In the genomic region with DNA sequence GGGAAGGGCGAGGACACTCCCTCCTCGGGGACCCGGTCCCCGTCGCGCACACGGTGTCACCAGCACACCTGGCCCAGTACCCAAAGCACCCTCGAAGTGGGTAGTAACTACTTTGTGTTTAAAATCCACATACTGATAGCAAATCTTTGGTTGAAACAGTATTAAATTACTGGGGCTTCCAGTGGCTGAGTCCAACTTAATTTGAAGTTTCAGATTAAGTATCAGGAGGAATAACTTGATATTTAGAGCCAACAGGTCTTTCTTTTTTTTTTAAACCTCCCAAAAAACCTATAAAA, we compare ENCODE assay signal across 8 cellular contexts. TPM values are rescaled to one million over a fixed set of nuclear protein-coding genes. Genes with fewer than 3 reads are reported as not detected.
DNase-seq lines count a peak whose midpoint lies in the region; ATAC-seq and TF ChIP-seq lines count a peak whose summit lies in the region.

No MANE protein-coding gene starts in this region.

- CTCF ChIA-PET in activated CD4-positive, alpha-beta T cell treated with anti-CD3 and anti-CD28 coated beads for 36 hours (lab: Charles Lee) = interaction anchor here (0.7 kb wide), 1 partner anchor 546 kb away, joined by 3 read pairs; no protein-coding TSS in a partner anchor

- no peak for TF ChIP-seq POLR2A in sigmoid colon (IDR thresholded peaks at IDR 0.05)

- peaks cover 14% of the 10 kb centered on the region for H3K79me2 ChIP-seq in OCI-LY3 (ENCODE audit: low read length)

- POLR2A ChIA-PET in activated CD4-positive, alpha-beta T cell treated with anti-CD3 and anti-CD28 coated beads for 36 hours (lab: Charles Lee) = no interaction called here

- intact Hi-C loops in activated CD4-positive, alpha-beta T cell treated with anti-CD3 and anti-CD28 coated beads for 36 hours (cut with DNase I, micrococcal nuclease) = loop anchor here (1.0 to 10.0 kb wide), 11 partner anchors 132 to 1318 kb away; a partner anchor contains a TSS
- intact Hi-C loops in sigmoid colon (cut with DNase I) = loop anchor here (2.0 to 5.0 kb wide), 3 partner anchors 195 to 550 kb away; no protein-coding TSS in a partner anchor

- H3K36me3 Mint-ChIP-seq in activated CD4-positive, alpha-beta T cell treated with anti-CD3 and anti-CD28 coated beads for 36 hours (ENCODE audit: low read depth) = peaks cover 7% of the 10 kb centered on the region

- no peaks in the 10 kb centered on the region for H3K9me3 ChIP-seq in OCI-LY3 (ENCODE audit: insufficient read depth, low read length)
- H3K9me3 ChIP-seq in esophagus (ENCODE audit: control insufficient read depth in 2 of 2, insufficient read depth in 1 of 2, low read depth in 1 of 2, low read length in 1 of 2) = no peaks in the 10 kb centered on the region
- no peaks in the 10 kb centered on the region for H3K9me3 ChIP-seq in sigmoid colon

- peaks cover 22% of the 10 kb centered on the region for H3K4me1 Mint-ChIP-seq in activated CD4-positive, alpha-beta T cell treated with anti-CD3 and anti-CD28 coated beads for 36 hours

- H3K27ac ChIP-seq in OCI-LY3 (ENCODE audit: low read length) (peak overlapping the region; percentile 58), esophagus (ENCODE audit: low read depth in 2 of 2, low read length in 1 of 2) (peak overlapping the region; percentile 98 to 99), sigmoid colon (peak overlapping the region; percentile 95 to 99 (median 98))

- H3K4me3 ChIP-seq in OCI-LY3 (ENCODE audit: low read length) = peak overlapping the region; percentile 91
- H3K4me3 ChIP-seq in esophagus (ENCODE audit: low read depth in 1 of 2, low read length in 2 of 2) = peak overlapping the region; percentile 56 to 96
- H3K4me3 ChIP-seq in sigmoid colon = peak overlapping the region; percentile 69 to 87 (median 70)

- H4K20me1 ChIP-seq in OCI-LY3 (ENCODE audit: insufficient read depth, low read length) = no peaks in the 10 kb centered on the region

- H3K27ac Mint-ChIP-seq in activated CD4-positive, alpha-beta T cell treated with anti-CD3 and anti-CD28 coated beads for 36 hours = peak overlapping the region; percentile 87

- no peak for TF ChIP-seq EP300 in sigmoid colon (IDR thresholded peaks at IDR 0.05)

- H3K27me3 ChIP-seq in OCI-LY3 (ENCODE audit: low read depth, low read length) (no peaks in the 10 kb centered on the region), esophagus (ENCODE audit: control insufficient read depth in 1 of 2, insufficient read depth in 2 of 2, low read length in 2 of 2) (no peaks in the 10 kb centered on the region), sigmoid colon (no peaks in the 10 kb centered on the region)

- peak overlapping the region; percentile 96 for H3K4me3 Mint-ChIP-seq in activated CD4-positive, alpha-beta T cell treated with anti-CD3 and anti-CD28 coated beads for 36 hours

- H3K9me3 Mint-ChIP-seq in activated CD4-positive, alpha-beta T cell treated with anti-CD3 and anti-CD28 coated beads for 36 hours (ENCODE audit: low read depth) = no peaks in the 10 kb centered on the region

- peaks cover 6% of the 10 kb centered on the region; the same call in 1 of the 2 replicates for H3K4me1 ChIP-seq in OCI-LY3 (ENCODE audit: low read length)
- no peaks in the 10 kb centered on the region for H3K4me1 ChIP-seq in esophagus (ENCODE audit: control insufficient read depth in 2 of 2, insufficient read depth in 2 of 2, low read length in 1 of 2)
- peaks cover 0 to 19% (median 6%) of the 10 kb centered on the region in 4 donors for H3K4me1 ChIP-seq in sigmoid colon

- 0% methylated on average over 8 of the region's 8 CpGs for WGBS in esophagus, 2 donors
- 0 to 1% methylated on average over 8 of the region's 8 CpGs for WGBS in sigmoid colon, 2 donors

- H3K27me3 Mint-ChIP-seq in activated CD4-positive, alpha-beta T cell treated with anti-CD3 and anti-CD28 coated beads for 36 hours = no peaks in the 10 kb centered on the region

- no peak for DNase-seq in activated CD4-positive, alpha-beta T cell treated with anti-CD3 and anti-CD28 coated beads for 36 hours
- DNase-seq in activated CD4-positive, alpha-beta T cell treated with anti-CD3 and anti-CD28 coated beads for 1 hour = no peak
- DNase-seq in sigmoid colon (no peak), NCI-H510A treated with DMSO at 0.1 percent for 48 hours (lab: John Stamatoyannopoulos, UW) (no peak), NCI-H2171 (lab: John Stamatoyannopoulos, UW) (no peak), activated gamma-delta T cell (lab: John Stamatoyannopoulos, UW) (no peak)

- peak overlapping the region; percentile 92 for H3K9ac ChIP-seq in OCI-LY3 (ENCODE audit: low read length)

- H2AFZ ChIP-seq in OCI-LY3 (ENCODE audit: low read depth, low read length) = peak overlapping the region; percentile 95

- no peaks in the 10 kb centered on the region for H3K36me3 ChIP-seq in OCI-LY3 (replicated peaks; ENCODE audit: low read depth, low read length)
- H3K36me3 ChIP-seq in esophagus (ENCODE audit: control insufficient read depth in 2 of 2, insufficient read depth in 2 of 2, low read length in 1 of 2) = no peaks in the 10 kb centered on the region
- peaks cover 0 to 13% (median 0%) of the 10 kb centered on the region in 4 donors for H3K36me3 ChIP-seq in sigmoid colon

- ATAC-seq in activated CD4-positive, alpha-beta T cell treated with anti-CD3 and anti-CD28 coated beads for 36 hours = no peak

- TF ChIP-seq CTCF in OCI-LY3 (IDR thresholded peaks at IDR 0.05; ENCODE audit: low read depth, low read length) (no peak), sigmoid colon (IDR thresholded peaks at IDR 0.05) (no peak)

- H3K4me2 ChIP-seq in OCI-LY3 (ENCODE audit: low read length) = peak overlapping the region; percentile 69

RNA-seq across cellular contexts. Expression of a gene that starts 0.6 kb away (rescaled TPM):
- 1 to 10 TPM; 4.7 to 8.1 TPM for total RNA-seq in activated CD4-positive, alpha-beta T cell treated with anti-CD3 and anti-CD28 coated beads for 36 hours
- polyA plus RNA-seq in esophagus (1 to 10 TPM; 3.8 to 5.1 TPM), sigmoid colon (10 to 100 TPM in 1 of 3 donors, 1 to 10 TPM in 2; 4.2 to 11.3 (median 6.3) TPM)
- total RNA-seq in sigmoid colon = 10 to 100 TPM in 2 of 4 donors, 1 to 10 TPM in 2; 6.4 to 13.2 (median 10.7) TPM
